ENCODE assay signal across 8 cellular contexts in genomic region chr1:231395051-231395995, GRCh38. TPM values are rescaled to one million over a fixed set of nuclear protein-coding genes. Genes with fewer than 3 reads are reported as not detected.
DNase-seq lines count a peak whose midpoint lies in the region; ATAC-seq and TF ChIP-seq lines count a peak whose summit lies in the region.

No MANE protein-coding gene starts in this region.

- no peaks in the 10 kb centered on the region for H3K27me3 Mint-ChIP-seq in Caco-2 (ENCODE audit: insufficient read depth, unreplicated experiment)

- H3K36me3 Mint-ChIP-seq in Caco-2 (ENCODE audit: insufficient read depth, unreplicated experiment): peaks cover 2% of the 10 kb centered on the region

- H3K27ac Mint-ChIP-seq in Caco-2 (ENCODE audit: unreplicated experiment): peak overlapping the region; percentile 84

- H3K4me3 ChIP-seq in Caco-2 (ENCODE audit: low read depth, low read length) (no peak overlapping the region), parathyroid adenoma (ENCODE audit: low read depth, low read length) (no peak overlapping the region)

- H3K9me3 ChIP-seq in Caco-2 (no peaks in the 10 kb centered on the region), parathyroid adenoma (ENCODE audit: control insufficient read depth, low read length) (no peaks in the 10 kb centered on the region)

- TF ChIP-seq CTCF in Caco-2 (IDR thresholded peaks at IDR 0.05; ENCODE audit: insufficient read depth in 1 of 2, low read depth in 1 of 2, low read length in 1 of 2, severe bottlenecking in 1 of 2, unreplicated experiment in 1 of 2) (no peak), parathyroid adenoma (IDR thresholded peaks at IDR 0.05) (no peak)

- H2AFZ ChIP-seq in parathyroid adenoma: no peak overlapping the region

- peak overlapping the region; percentile 4 for H3K27ac ChIP-seq in parathyroid adenoma

- peaks cover 4% of the 10 kb centered on the region for H3K79me2 ChIP-seq in parathyroid adenoma

- H3K36me3 ChIP-seq in Caco-2 (ENCODE audit: control insufficient read depth, insufficient read depth, low read length) (no peaks in the 10 kb centered on the region), parathyroid adenoma (ENCODE audit: control insufficient read depth, insufficient read depth, low read length) (no peaks in the 10 kb centered on the region)

- DNase-seq in Caco-2 (peak in 1 of 2 experiments; percentile 36), RPMI7951 (ENCODE audit: low read depth) (peak; percentile 88), fibroblast of peridontal ligament (ENCODE audit: extremely low read depth) (peak; percentile 96), NCI-H1092 treated with DMSO at 0.1 percent for 48 hours (lab: John Stamatoyannopoulos, UW) (no peak), SHP77 treated with DMSO at 0.1 percent for 48 hours (lab: John Stamatoyannopoulos, UW) (no peak)

- intact Hi-C loops in Caco-2 (cut with micrococcal nuclease; ENCODE audit: unreplicated experiment): no loop called here

- H3K4me2 ChIP-seq in parathyroid adenoma (ENCODE audit: low read length): no peak overlapping the region

- ATAC-seq in GM21737 (IDR thresholded peaks at IDR 0.05; ENCODE audit: unreplicated experiment) (no peak), HG02571 (IDR thresholded peaks at IDR 0.05; ENCODE audit: unreplicated experiment) (no peak)

- H3K27me3 ChIP-seq in Caco-2 (replicated peaks; ENCODE audit: control insufficient read depth, insufficient read depth, low read length) (no peaks in the 10 kb centered on the region), parathyroid adenoma (ENCODE audit: control insufficient read depth, insufficient read depth, low read length) (no peaks in the 10 kb centered on the region)

- H3K4me3 Mint-ChIP-seq in Caco-2 (ENCODE audit: unreplicated experiment): peak overlapping the region; percentile 26

- peaks cover 64% of the 10 kb centered on the region for H3K4me1 Mint-ChIP-seq in Caco-2 (ENCODE audit: low read depth, unreplicated experiment)

- TSS peak; percentile 54 for BruUV-seq in Caco-2 (replicated peaks; lab: Mats Ljungman, UMichigan)

- peaks cover 68% of the 10 kb centered on the region for H3K4me1 ChIP-seq in Caco-2
- no peaks in the 10 kb centered on the region for H3K4me1 ChIP-seq in parathyroid adenoma

- no peak overlapping the region for H3K9ac ChIP-seq in parathyroid adenoma

- CTCF ChIA-PET in Caco-2 (lab: Charles Lee): no interaction called here

- POLR2A ChIA-PET in Caco-2 (lab: Charles Lee): no interaction called here

- no peaks in the 10 kb centered on the region for H3K9me3 Mint-ChIP-seq in Caco-2 (ENCODE audit: unreplicated experiment)

RNA-seq across cellular contexts. Expression of gene EGLN1, which starts 26.8 kb away (rescaled TPM):
- total RNA-seq in Caco-2 (2022): 26.7 and 31.1 TPM in 2 replicates
- total RNA-seq in RPMI7951 (2014; rRNA removed; shearing (Covaris generic)): 34.2 and 40.1 TPM in 2 replicates

RNA-seq across cellular contexts. Expression of gene SPRTN, which starts 57.2 kb away (rescaled TPM):
- total RNA-seq in Caco-2 (2022): 21.3 and 24.9 TPM in 2 replicates
- total RNA-seq in RPMI7951 (2014; rRNA removed; shearing (Covaris generic)): 15.1 and 16.5 TPM in 2 replicates

RNA-seq across cellular contexts. Expression of gene EXOC8, which starts 57.7 kb away (rescaled TPM):
- total RNA-seq in Caco-2 (2022): 17.2 and 18.3 TPM in 2 replicates
- total RNA-seq in RPMI7951 (2014; rRNA removed; shearing (Covaris generic)): 9.8 and 10.3 TPM in 2 replicates

Comparison
In these comparisons a context has a peak if more than half of its experiments do, and no peak if none do; other contexts are left out.
1. DNase-seq: peak in RPMI7951 (single experiment) and fibroblast of peridontal ligament (single experiment); none in NCI-H1092 treated with DMSO at 0.1 percent for 48 hours (single experiment) and SHP77 treated with DMSO at 0.1 percent for 48 hours (single experiment).